ENCODE assay signal across 1 cellular context in the genomic region with DNA sequence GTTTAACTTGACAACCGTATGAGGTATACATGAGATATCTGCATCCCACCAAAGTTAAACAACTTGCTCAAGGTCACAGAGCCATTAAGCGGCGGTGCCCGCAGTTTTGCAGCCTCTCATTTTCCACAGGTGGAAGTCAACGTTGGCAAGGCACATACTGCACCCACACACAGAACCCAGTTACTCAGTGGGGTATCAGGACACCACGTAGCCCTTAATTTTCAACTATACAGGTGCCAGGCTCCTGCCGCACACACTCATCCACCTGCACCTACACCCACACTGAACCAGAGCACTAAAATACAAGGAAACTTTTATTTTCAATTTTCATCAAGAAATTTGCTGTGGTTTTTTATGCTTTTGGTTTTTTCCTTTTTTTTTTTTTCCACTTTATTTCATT.
TF ChIP-seq lines count a peak whose summit lies in the region.

No MANE protein-coding gene starts in this region.

TF ChIP-seq in GM12878, 131 proteins besides CTCF, POLR2A, EP300 and RAD21:
- peak; percentile 12; the same call in 1 of the 2 replicates for TF ChIP-seq POLR2AphosphoS5 (IDR thresholded peaks at IDR 0.05; ENCODE audit: low read length)
- TF ChIP-seq, protein P1, sequence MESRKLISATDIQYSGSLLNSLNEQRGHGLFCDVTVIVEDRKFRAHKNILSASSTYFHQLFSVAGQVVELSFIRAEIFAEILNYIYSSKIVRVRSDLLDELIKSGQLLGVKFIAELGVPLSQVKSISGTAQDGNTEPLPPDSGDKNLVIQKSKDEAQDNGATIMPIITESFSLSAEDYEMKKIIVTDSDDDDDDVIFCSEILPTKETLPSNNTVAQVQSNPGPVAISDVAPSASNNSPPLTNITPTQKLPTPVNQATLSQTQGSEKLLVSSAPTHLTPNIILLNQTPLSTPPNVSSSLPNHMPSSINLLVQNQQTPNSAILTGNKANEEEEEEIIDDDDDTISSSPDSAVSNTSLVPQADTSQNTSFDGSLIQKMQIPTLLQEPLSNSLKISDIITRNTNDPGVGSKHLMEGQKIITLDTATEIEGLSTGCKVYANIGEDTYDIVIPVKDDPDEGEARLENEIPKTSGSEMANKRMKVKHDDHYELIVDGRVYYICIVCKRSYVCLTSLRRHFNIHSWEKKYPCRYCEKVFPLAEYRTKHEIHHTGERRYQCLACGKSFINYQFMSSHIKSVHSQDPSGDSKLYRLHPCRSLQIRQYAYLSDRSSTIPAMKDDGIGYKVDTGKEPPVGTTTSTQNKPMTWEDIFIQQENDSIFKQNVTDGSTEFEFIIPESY (IDR thresholded peaks at IDR 0.05) = no peak
